8 cellular contexts compared by ENCODE assay signal in genomic region chr12:92502417-92503028, GRCh38.
DNase-seq lines count a peak whose midpoint lies in the region; ATAC-seq and TF ChIP-seq lines count a peak whose summit lies in the region.

No MANE protein-coding gene starts in this region.

- H3K4me1 ChIP-seq in lower lobe of right lung (peaks cover 43% of the 10 kb centered on the region), A673 (ENCODE audit: insufficient read depth, low read length, poor library complexity, severe bottlenecking) (no peaks in the 10 kb centered on the region)

- no peaks in the 10 kb centered on the region for H3K4me1 Mint-ChIP-seq in activated T-cell treated with anti-CD3 and anti-CD28 coated beads, Interleukin-2, amount 50 U/mL, for 72 hours (ENCODE audit: low read depth)

- peaks cover 0 to 1% of the 10 kb centered on the region in 2 donors for H3K36me3 Mint-ChIP-seq in activated T-cell treated with anti-CD3 and anti-CD28 coated beads, Interleukin-2, amount 50 U/mL, for 72 hours (ENCODE audit: insufficient read depth in 2 of 2)

- POLR2A ChIA-PET in A673 (lab: Charles Lee; ENCODE audit: low non-redundant PET): no interaction called here

- CTCF ChIA-PET in A673 (lab: Charles Lee): interaction anchor here (0.9 kb wide), 1 partner anchor 12 kb away, joined by 6 read pairs; no protein-coding TSS in a partner anchor

- 82 to 84% methylated on average over 3 of the region's 3 CpGs for WGBS in lower leg skin, 2 donors

- H3K4me3 ChIP-seq in lower lobe of right lung (no peak overlapping the region), lower leg skin (ENCODE audit: low read depth, poor library complexity, severe bottlenecking) (no peak overlapping the region), A673 (ENCODE audit: low read depth, low read length, poor library complexity, severe bottlenecking) (no peak overlapping the region)

- no peaks in the 10 kb centered on the region for H3K9me3 ChIP-seq in lower lobe of right lung
- H3K9me3 ChIP-seq in A673 (ENCODE audit: low read depth, low read length, poor library complexity, severe bottlenecking): no peaks in the 10 kb centered on the region

- TF ChIP-seq POLR2A in lower leg skin (IDR thresholded peaks at IDR 0.05): no peak

- no TSS peak for BruUV-seq in A673 (replicated peaks; lab: Mats Ljungman, UMichigan)

- H3K27me3 ChIP-seq in lower lobe of right lung (ENCODE audit: low read depth) (no peaks in the 10 kb centered on the region), A673 (replicated peaks; ENCODE audit: insufficient read depth, low read depth, low read length, poor library complexity) (no peaks in the 10 kb centered on the region)

- TF ChIP-seq CTCF in GM12872 (IDR thresholded peaks at IDR 0.05; ENCODE audit: insufficient read depth, low read depth, low read length) (peak; percentile 68), GM20000 (IDR thresholded peaks at IDR 0.05; ENCODE audit: extremely low read depth, missing control alignments) (peak; percentile 11), lower lobe of right lung (IDR thresholded peaks at IDR 0.05) (peak; percentile 36), lower leg skin (IDR thresholded peaks at IDR 0.05) (no peak), A673 (conservative IDR thresholded peaks at IDR 0.05; ENCODE audit: low read depth, low read length) (no peak)

- intact Hi-C loops in lower lobe of right lung (cut with DNase I) (no loop called here), lower leg skin (cut with DNase I; ENCODE audit: low total_unique reads) (no loop called here), A673 (cut with micrococcal nuclease; ENCODE audit: unreplicated experiment) (no loop called here)

- peak overlapping the region; percentile 42 to 84 for H3K4me3 Mint-ChIP-seq in activated T-cell treated with anti-CD3 and anti-CD28 coated beads, Interleukin-2, amount 50 U/mL, for 72 hours

- no peaks in the 10 kb centered on the region for H3K27me3 Mint-ChIP-seq in activated T-cell treated with anti-CD3 and anti-CD28 coated beads, Interleukin-2, amount 50 U/mL, for 72 hours (ENCODE audit: low read depth)

- no peaks in the 10 kb centered on the region for H3K36me3 ChIP-seq in lower lobe of right lung
- H3K36me3 ChIP-seq in A673 (ENCODE audit: insufficient read depth, low read length, poor library complexity, severe bottlenecking): no peaks in the 10 kb centered on the region

- peak overlapping the region; percentile 99 for H3K27ac Mint-ChIP-seq in activated T-cell treated with anti-CD3 and anti-CD28 coated beads, Interleukin-2, amount 50 U/mL, for 72 hours

- no peaks in the 10 kb centered on the region for H3K9me3 Mint-ChIP-seq in activated T-cell treated with anti-CD3 and anti-CD28 coated beads, Interleukin-2, amount 50 U/mL, for 72 hours

- H3K27ac ChIP-seq in lower lobe of right lung: peak overlapping the region; percentile 84
- no peak overlapping the region for H3K27ac ChIP-seq in A673 (ENCODE audit: low read depth, low read length, poor library complexity, severe bottlenecking)

- ATAC-seq in HG03460 (IDR thresholded peaks at IDR 0.05; ENCODE audit: unreplicated experiment) (peak; percentile 46), lower lobe of right lung (peak; percentile 47 to 50)
- ATAC-seq in activated T-cell treated with anti-CD3 and anti-CD28 coated beads, Interleukin-2, amount 50 U/mL, for 72 hours (replicated peaks in 1 of 2): peak; percentile 67 to 71

- DNase-seq in GM20000 (ENCODE audit: low spot score) (peak; percentile 30), lower lobe of right lung (no peak), lower leg skin (ENCODE audit: low spot score in 2 of 2) (no peak), A673 (ENCODE audit: low spot score) (no peak)
- peak; percentile 27 to 41 for DNase-seq in activated T-cell treated with anti-CD3 and anti-CD28 coated beads, Interleukin-2, amount 50 U/mL, for 72 hours
- no peak for DNase-seq in activated effector memory CD4-positive, alpha-beta T cell treated with anti-CD3 and anti-CD28 coated beads, Interleukin-2, amount 50 U/mL, for 16 hours

Comparison
In these comparisons a context has a peak if more than half of its experiments do, and no peak if none do; other contexts are left out.
1. CTCF ChIP-seq: peak in GM12872 (single experiment), GM20000 (single experiment) and lower lobe of right lung (single experiment); none in lower leg skin (0 of 3) and A673 (single experiment).
2. DNase-seq: peak in GM20000 (single experiment) and activated T-cell treated with anti-CD3 and anti-CD28 coated beads, Interleukin-2, amount 50 U/mL, for 72 hours (2 of 2); none in lower lobe of right lung (single experiment), activated effector memory CD4-positive, alpha-beta T cell treated with anti-CD3 and anti-CD28 coated beads, Interleukin-2, amount 50 U/mL, for 16 hours (single experiment), lower leg skin (0 of 2) and A673 (single experiment).
3. Peak in every context shown above with its lines, with median percentiles within 50 percentile points of each other: ATAC-seq.